ENCODE assay signal across 26 cellular contexts in genomic region chr22:49081926-49082325, GRCh38.
"Had no signal": no experiment of that assay in that cellular context is flagged by ENCODE, and none has a peak within 500 bp of the region (broad histone marks: within the 10 kb centered on the region; RNA-seq: fewer than 3 reads in every experiment).

No MANE protein-coding gene starts in this region.

- H3K4me3 ChIP-seq: colonic mucosa, esophagus squamous epithelium, gastrocnemius medialis, heart right ventricle, left lung, lower lobe of right lung, mucosa of descending colon had no signal

- H3K9me3 ChIP-seq: colonic mucosa, esophagus squamous epithelium, gastrocnemius medialis, heart right ventricle, left lung, lower lobe of right lung, mucosa of descending colon had no signal

- H3K27me3 ChIP-seq: colonic mucosa, gastrocnemius medialis had no signal

- H3K4me1 Mint-ChIP-seq: endodermal cell, mesothelial cell of epicardium had no signal

- H3K4me1 ChIP-seq: colonic mucosa, esophagus squamous epithelium, gastrocnemius medialis, heart right ventricle, left lung, lower lobe of right lung had no signal

- FAIRE-seq: endometrium, islet of Langerhans, keratinocyte had no signal

- H3K4me3 Mint-ChIP-seq: dendritic cell treated with granulocyte-macrophage colony-stimulating factor and Interleukin-4, amounts not matched to agents 40 ng/mL and 50 ng/mL, for 4 days; effector memory CD8-positive, alpha-beta T cell; endodermal cell; mesothelial cell of epicardium had no signal

- H3K27ac Mint-ChIP-seq: dendritic cell treated with granulocyte-macrophage colony-stimulating factor and Interleukin-4, amounts not matched to agents 40 ng/mL and 50 ng/mL, for 4 days; effector memory CD8-positive, alpha-beta T cell; endodermal cell; mesothelial cell of epicardium had no signal

- DNase-seq: colonic mucosa; cortex of kidney; effector CD8-positive, alpha-beta T cell; effector memory CD8-positive, alpha-beta T cell; endodermal cell; erythroblast; esophagus squamous epithelium; foreskin fibroblast; foreskin melanocyte; gastrocnemius medialis; glutamatergic neuron; heart right ventricle; hippocampal formation; kidney glomerular epithelial cell; left lung; left ventricle myocardium superior; lower lobe of right lung; mesenchymal stem cell; mucosa of descending colon had no signal

- H3K36me3 ChIP-seq: colonic mucosa, esophagus squamous epithelium, gastrocnemius medialis, heart right ventricle, left lung, lower lobe of right lung had no signal

- H3K27ac ChIP-seq: colonic mucosa, epithelial cell of prostate, esophagus squamous epithelium, gastrocnemius medialis, heart right ventricle, left lung, lower lobe of right lung had no signal

- ATAC-seq: effector memory CD8-positive, alpha-beta T cell; esophagus mucosa; gastrocnemius medialis; heart right ventricle; left lung; left ventricle myocardium superior; lower lobe of right lung; mucosa of descending colon had no signal

- H3K27me3 Mint-ChIP-seq: dendritic cell treated with granulocyte-macrophage colony-stimulating factor and Interleukin-4, amounts not matched to agents 40 ng/mL and 50 ng/mL, for 4 days had no signal

- H3K9me3 Mint-ChIP-seq: dendritic cell treated with granulocyte-macrophage colony-stimulating factor and Interleukin-4, amounts not matched to agents 40 ng/mL and 50 ng/mL, for 4 days; effector memory CD8-positive, alpha-beta T cell; endodermal cell; mesothelial cell of epicardium had no signal

- H3K36me3 Mint-ChIP-seq: mesothelial cell of epicardium had no signal
